ENCODE assay signal across 21 cellular contexts in genomic region chr7:154843670-154844237, GRCh38.
"Had no signal": no experiment of that assay in that cellular context is flagged by ENCODE, and none has a peak within 500 bp of the region (broad histone marks: within the 10 kb centered on the region; RNA-seq: fewer than 3 reads in every experiment).

No MANE protein-coding gene starts in this region.

- ATAC-seq: esophagus mucosa; gastrocnemius medialis; left lobe of liver; mucosa of descending colon; natural killer cell treated with Interleukin-12 subunit alpha and Interleukin-12 subunit beta and Interleukin-15 and Interleukin-18, amount 100 ng/mL, for 72 hours; pancreas; sciatic nerve; stimulated activated effector memory CD8-positive, alpha-beta T cell treated with anti-CD3 and anti-CD28 coated beads, Interleukin-12 subunit alpha, Interleukin-12 subunit beta, amount 100 ng/mL, for 72 hours had no signal

- DNase-seq: colonic mucosa; effector CD8-positive, alpha-beta T cell; foreskin fibroblast; gastrocnemius medialis; kidney; mucosa of descending colon; naive B cell; pancreas; stimulated activated CD4-positive, alpha-beta T cell treated with anti-CD3 and anti-CD28 coated beads, Interleukin-2, amount 100 ng/mL, for 24 hours; stimulated activated CD4-positive, alpha-beta T cell treated with anti-CD3 and anti-CD28 coated beads, Interleukin-4, amount 100 ng/mL, for 24 hours; stimulated activated naive CD4-positive, alpha-beta T cell treated with Interleukin-2 at 50 U/mL for 16 hours; stomach; thyroid gland had no signal

- H3K4me1 ChIP-seq: gastrocnemius medialis, pancreas had no signal

- H3K4me3 ChIP-seq: colonic mucosa, gastrocnemius medialis, lung, mucosa of descending colon, pancreas, stomach, thyroid gland had no signal

- H3K27ac ChIP-seq: colonic mucosa, epithelial cell of prostate, gastrocnemius medialis, neutrophil, pancreas, stomach, thyroid gland had no signal

- H3K27me3 ChIP-seq: colonic mucosa, thyroid gland had no signal

- H3K9me3 ChIP-seq: colonic mucosa, gastrocnemius medialis, mucosa of descending colon, neutrophil, pancreas, stomach, thyroid gland had no signal

- H3K36me3 ChIP-seq: colonic mucosa, gastrocnemius medialis, neutrophil, pancreas, stomach, thyroid gland had no signal
